Comparison of ENCODE assay signal across 10 cellular contexts in the genomic region with DNA sequence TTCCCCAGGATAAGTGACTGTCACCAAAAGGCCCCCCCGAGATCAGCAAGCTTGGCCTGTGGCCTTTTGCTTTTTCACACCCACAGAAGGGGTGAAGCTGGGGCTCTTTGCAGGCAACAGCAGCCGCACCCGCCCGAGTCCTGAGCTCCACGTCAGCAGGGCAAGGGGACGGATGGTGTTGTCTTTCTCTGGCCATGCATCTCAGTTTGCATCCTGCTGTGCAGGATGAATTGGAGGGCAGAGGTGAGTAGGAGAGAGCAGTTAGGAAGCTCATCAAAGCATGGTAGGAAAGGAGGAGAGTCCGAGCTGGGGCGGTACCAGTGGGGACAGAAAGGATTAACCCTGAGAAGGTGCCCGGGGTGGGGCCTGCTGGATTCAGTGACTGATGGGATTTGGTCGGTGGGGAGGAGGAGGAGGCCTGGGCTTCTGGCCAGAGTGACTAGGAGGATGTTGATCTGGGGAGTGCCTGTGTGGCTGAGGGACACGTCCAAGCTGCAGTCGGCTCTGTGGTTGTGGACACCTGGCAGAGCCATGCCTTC. TPM values are rescaled to one million over a fixed set of nuclear protein-coding genes. Genes with fewer than 3 reads are reported as not detected.
DNase-seq lines count a peak whose midpoint lies in the region; ATAC-seq and TF ChIP-seq lines count a peak whose summit lies in the region.
"Had no signal": no experiment of that assay in that cellular context is flagged by ENCODE, and none has a peak within 500 bp of the region (broad histone marks: within the 10 kb centered on the region; RNA-seq: fewer than 3 reads in every experiment).

No MANE protein-coding gene starts in this region.

- TF ChIP-seq CTCF in GM23338 (conservative IDR thresholded peaks at IDR 0.05; ENCODE audit: low read depth in 2 of 2) (no peak), brain (conservative IDR thresholded peaks at IDR 0.05) (no peak), HFFc6 (IDR thresholded peaks at IDR 0.05) (no peak)

- peak overlapping the region; percentile 57 for H3K4me2 ChIP-seq in GM23338

- H3K4me3 ChIP-seq in GM23338: peak overlapping the region; percentile 30; the same call in 1 of the 2 replicates
- H3K4me3 ChIP-seq in mucosa of rectum (ENCODE audit: low read length in 2 of 2): no peak overlapping the region

- H3K4me1 Mint-ChIP-seq in GM23338 (peaks cover 49% of the 10 kb centered on the region), brain (peaks cover 50% of the 10 kb centered on the region), HFFc6 (ENCODE audit: low read depth) (no peaks in the 10 kb centered on the region; the same call in 1 of the 2 replicates)

- ATAC-seq in GM23338: peak; percentile 87
- ATAC-seq in HG02884 (IDR thresholded peaks at IDR 0.05; ENCODE audit: unreplicated experiment): no peak

- no peaks in the 10 kb centered on the region for H3K9me3 Mint-ChIP-seq in GM23338
- peaks cover 0 to 3% (median 0%) of the 10 kb centered on the region in 5 experiments for H3K9me3 Mint-ChIP-seq in brain
- H3K9me3 Mint-ChIP-seq in HFFc6: no peaks in the 10 kb centered on the region
- H3K9me3 Mint-ChIP-seq: mesothelial cell of epicardium had no signal

- H3K36me3 ChIP-seq in GM23338 (ENCODE audit: insufficient read depth) (no peaks in the 10 kb centered on the region), mucosa of rectum (ENCODE audit: control insufficient read depth in 2 of 2, insufficient read depth in 2 of 2, low read length in 2 of 2) (no peaks in the 10 kb centered on the region)

- 0 out of 2 replicates have a peak, but pooled peaks cover 6% of the 10 kb centered on the region for H3F3A ChIP-seq in GM23338 (replicated peaks; ENCODE audit: low read depth)

- H2AFZ ChIP-seq in GM23338: no peak overlapping the region

- no peaks in the 10 kb centered on the region for H3K9me3 ChIP-seq in mucosa of rectum (ENCODE audit: control insufficient read depth in 2 of 2, low read length in 2 of 2)

- H3K4me3 Mint-ChIP-seq in GM23338 (peak overlapping the region; percentile 58), brain (peak overlapping the region in 4 of 5 experiments; percentile 39 to 52 (median 42)), HFFc6 (no peak overlapping the region)
- H3K4me3 Mint-ChIP-seq: mesothelial cell of epicardium had no signal

- H3K27ac Mint-ChIP-seq in GM23338 (no peak overlapping the region), brain (peak overlapping the region in 4 of 5 experiments; percentile 53 to 84 (median 70)), HFFc6 (no peak overlapping the region)
- H3K27ac Mint-ChIP-seq: mesothelial cell of epicardium had no signal

- H3K27me3 Mint-ChIP-seq in GM23338 (ENCODE audit: insufficient read depth, low read depth, poor library complexity): peaks cover 11% of the 10 kb centered on the region
- peaks cover 14% of the 10 kb centered on the region for H3K27me3 Mint-ChIP-seq in brain
- H3K27me3 Mint-ChIP-seq in HFFc6 (ENCODE audit: insufficient read depth): peaks cover 26% of the 10 kb centered on the region

- peaks cover 14% of the 10 kb centered on the region for H3K36me3 Mint-ChIP-seq in GM23338 (ENCODE audit: low read depth)
- H3K36me3 Mint-ChIP-seq in brain: no peaks in the 10 kb centered on the region
- H3K36me3 Mint-ChIP-seq in HFFc6 (ENCODE audit: low read depth): no peaks in the 10 kb centered on the region
- H3K36me3 Mint-ChIP-seq: mesothelial cell of epicardium had no signal

- H4K20me1 ChIP-seq in GM23338 (replicated peaks; ENCODE audit: insufficient read depth): peaks cover 34% of the 10 kb centered on the region

- DNase-seq in GM23338 (ENCODE audit: low spot score): peak; percentile 88
- DNase-seq in NCI-H2196 (lab: John Stamatoyannopoulos, UW; ENCODE audit: unreplicated experiment): peak; percentile 94
- no peak for DNase-seq in HFFc6
- no peak for DNase-seq in C1 segment of cervical spinal cord (lab: John Stamatoyannopoulos, UW)
- no peak for DNase-seq in putamen (ENCODE audit: low spot score)
- DNase-seq: effector CD4-positive, alpha-beta T cell had no signal

- H3K79me2 ChIP-seq in GM23338 (replicated peaks; ENCODE audit: insufficient read depth): peaks cover 53% of the 10 kb centered on the region

- no peaks in the 10 kb centered on the region for H3K9me2 ChIP-seq in GM23338 (ENCODE audit: insufficient read depth)

- H3K27me3 ChIP-seq in GM23338 (ENCODE audit: insufficient read depth): no peaks in the 10 kb centered on the region
- H3K27me3 ChIP-seq in mucosa of rectum (ENCODE audit: control insufficient read depth in 2 of 2, insufficient read depth in 2 of 2, low read length in 2 of 2): peaks cover 0 to 3% of the 10 kb centered on the region in 2 donors

- H3K4me1 ChIP-seq in GM23338 (ENCODE audit: insufficient read depth): peaks cover 27% of the 10 kb centered on the region
- H3K4me1 ChIP-seq in mucosa of rectum (ENCODE audit: control insufficient read depth in 2 of 2, insufficient read depth in 2 of 2, low read length in 2 of 2): peaks cover 3 to 24% of the 10 kb centered on the region in 2 donors

- no peak overlapping the region for H3K9ac ChIP-seq in mucosa of rectum (ENCODE audit: low read depth in 1 of 2, low read length in 2 of 2)

- H3K27ac ChIP-seq in GM23338 (ENCODE audit: low read depth) (0 out of 2 replicates have a peak overlapping the region, but pooled peaks have one; percentile 14), mucosa of rectum (ENCODE audit: low read depth in 2 of 2, low read length in 2 of 2) (peak overlapping the region; percentile 5 to 40)

TF ChIP-seq in GM23338, 12 proteins besides CTCF, POLR2A, EP300 and RAD21 (continues in another document):
- no peak for TF ChIP-seq EZH2phosphoT487 (IDR thresholded peaks at IDR 0.05; ENCODE audit: unreplicated experiment)
- peak; percentile 75 for TF ChIP-seq CREB1 (CRISPR knock-in tag; IDR thresholded peaks at IDR 0.05; ENCODE audit: low read depth)
- TF ChIP-seq POLR2AphosphoS5 (IDR thresholded peaks at IDR 0.05; ENCODE audit: low read depth): no peak
- TF ChIP-seq, protein P1, sequence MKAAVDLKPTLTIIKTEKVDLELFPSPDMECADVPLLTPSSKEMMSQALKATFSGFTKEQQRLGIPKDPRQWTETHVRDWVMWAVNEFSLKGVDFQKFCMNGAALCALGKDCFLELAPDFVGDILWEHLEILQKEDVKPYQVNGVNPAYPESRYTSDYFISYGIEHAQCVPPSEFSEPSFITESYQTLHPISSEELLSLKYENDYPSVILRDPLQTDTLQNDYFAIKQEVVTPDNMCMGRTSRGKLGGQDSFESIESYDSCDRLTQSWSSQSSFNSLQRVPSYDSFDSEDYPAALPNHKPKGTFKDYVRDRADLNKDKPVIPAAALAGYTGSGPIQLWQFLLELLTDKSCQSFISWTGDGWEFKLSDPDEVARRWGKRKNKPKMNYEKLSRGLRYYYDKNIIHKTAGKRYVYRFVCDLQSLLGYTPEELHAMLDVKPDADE (IDR thresholded peaks at IDR 0.05): no peak
- no peak for TF ChIP-seq ZNF331 (CRISPR knock-in tag; IDR thresholded peaks at IDR 0.05; ENCODE audit: low read depth)

RNA-seq across cellular contexts. Expression of a gene that starts 14.5 kb away (rescaled TPM):
- 13.5 and 15.9 TPM in 2 replicates for total RNA-seq in GM23338 (2014; rRNA removed; shearing (Covaris generic))
- 3.5 and 3.7 TPM in 2 replicates for polyA plus RNA-seq in GM23338 (2016; fragmentation: Nextera tagmentation; extraction: Ambion mirVana)
- polyA plus RNA-seq in brain (ENCODE audit: insufficient read depth, low read depth, low replicate concordance): 10.8 TPM
- not detected for total RNA-seq in HFFc6 (2021; fragmentation: NEBNext Ultra II Directional; extraction: Animal tissue kit (Norgen Biotek cat#: 25700))

RNA-seq across cellular contexts. Expression of a gene that starts 49.1 kb away (rescaled TPM):
- not detected in 2 replicates for total RNA-seq in GM23338 (2014; rRNA removed; shearing (Covaris generic))
- not detected in 2 replicates for polyA plus RNA-seq in GM23338 (2016; fragmentation: Nextera tagmentation; extraction: Ambion mirVana)
- polyA plus RNA-seq in brain (ENCODE audit: insufficient read depth, low read depth, low replicate concordance): not detected
- total RNA-seq in HFFc6 (2021; fragmentation: NEBNext Ultra II Directional; extraction: Animal tissue kit (Norgen Biotek cat#: 25700)): not detected
- total RNA-seq: mesothelial cell of epicardium had no signal

Comparison
In these comparisons a context has a peak if more than half of its experiments do, and no peak if none do; other contexts are left out.
1. DNase-seq: peak in GM23338 (single experiment) and NCI-H2196 (single experiment); none in HFFc6 (single experiment), C1 segment of cervical spinal cord (0 of 14) and putamen (single experiment).
2. H3K27ac Mint-ChIP-seq: peak in brain (4 of 5); none in GM23338 (single experiment) and HFFc6 (single experiment).
3. RNA of a gene that starts 14.5 kb away (total RNA-seq): 13.5 to 15.9 TPM in GM23338; not detected in HFFc6; every median in the first group is over 10 times any median in the second.